Comparison of ENCODE assay signal across 1 cellular context in the genomic region with DNA sequence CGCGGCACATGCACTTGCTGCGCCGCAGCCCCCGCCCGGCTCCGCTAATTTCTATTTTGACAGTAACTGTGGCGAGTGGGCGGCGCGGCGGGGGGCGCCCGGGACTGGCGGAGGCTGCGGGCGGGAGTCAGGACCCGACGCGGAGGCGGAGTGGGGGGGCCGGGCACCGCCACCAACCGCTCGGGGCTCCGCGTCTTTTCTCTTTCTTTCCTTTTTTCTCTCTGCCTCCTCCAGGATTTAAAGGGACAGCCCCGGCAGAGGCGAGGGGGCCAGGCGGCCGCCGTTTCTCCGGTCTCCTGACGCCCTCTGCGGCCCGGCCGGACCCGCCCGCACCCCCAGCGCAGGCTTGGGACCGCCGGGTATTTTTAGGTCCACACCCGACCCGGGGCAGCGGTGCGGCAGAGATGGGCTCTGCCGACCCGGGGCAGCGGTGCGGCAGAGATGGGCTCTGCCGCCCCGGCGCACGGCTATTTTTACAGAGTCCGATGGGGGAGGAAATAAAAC.
TF ChIP-seq lines count a peak whose summit lies in the region.

No MANE protein-coding gene starts in this region.

TF ChIP-seq in HEK293, 187 proteins besides CTCF, POLR2A, EP300 and RAD21 (continued from another document):
- TF ChIP-seq ZNF398 (tag by site-specific recombination; IDR thresholded peaks at IDR 0.05) (peak; percentile 39; the same call in 1 of the 2 replicates), IKZF3 (tag by site-specific recombination; IDR thresholded peaks at IDR 0.05) (peak; percentile 14; the same call in 1 of the 2 replicates), ZBTB8A (tag by site-specific recombination; IDR thresholded peaks at IDR 0.05) (peak; percentile 66), EGR2 (tag by site-specific recombination; IDR thresholded peaks at IDR 0.05; ENCODE audit: low read depth) (peak; percentile 76), ZNF544 (tag by site-specific recombination; IDR thresholded peaks at IDR 0.05) (no peak), ZBTB26 (tag by site-specific recombination; optimal IDR thresholded peaks at IDR 0.05) (peak; percentile 30), ZNF501 (tag by site-specific recombination; IDR thresholded peaks at IDR 0.05) (0 out of 2 replicates have a peak, but pooled peaks have one; percentile 12), PRDM10 (tag by site-specific recombination; IDR thresholded peaks at IDR 0.05) (peak; percentile 93), ZBTB6 (tag by site-specific recombination; IDR thresholded peaks at IDR 0.05) (no peak), ZFHX2 (tag by site-specific recombination; conservative IDR thresholded peaks at IDR 0.05) (peak; percentile 95), ZNF677 (tag by site-specific recombination; IDR thresholded peaks at IDR 0.05) (no peak)
- TF ChIP-seq, protein P1, sequence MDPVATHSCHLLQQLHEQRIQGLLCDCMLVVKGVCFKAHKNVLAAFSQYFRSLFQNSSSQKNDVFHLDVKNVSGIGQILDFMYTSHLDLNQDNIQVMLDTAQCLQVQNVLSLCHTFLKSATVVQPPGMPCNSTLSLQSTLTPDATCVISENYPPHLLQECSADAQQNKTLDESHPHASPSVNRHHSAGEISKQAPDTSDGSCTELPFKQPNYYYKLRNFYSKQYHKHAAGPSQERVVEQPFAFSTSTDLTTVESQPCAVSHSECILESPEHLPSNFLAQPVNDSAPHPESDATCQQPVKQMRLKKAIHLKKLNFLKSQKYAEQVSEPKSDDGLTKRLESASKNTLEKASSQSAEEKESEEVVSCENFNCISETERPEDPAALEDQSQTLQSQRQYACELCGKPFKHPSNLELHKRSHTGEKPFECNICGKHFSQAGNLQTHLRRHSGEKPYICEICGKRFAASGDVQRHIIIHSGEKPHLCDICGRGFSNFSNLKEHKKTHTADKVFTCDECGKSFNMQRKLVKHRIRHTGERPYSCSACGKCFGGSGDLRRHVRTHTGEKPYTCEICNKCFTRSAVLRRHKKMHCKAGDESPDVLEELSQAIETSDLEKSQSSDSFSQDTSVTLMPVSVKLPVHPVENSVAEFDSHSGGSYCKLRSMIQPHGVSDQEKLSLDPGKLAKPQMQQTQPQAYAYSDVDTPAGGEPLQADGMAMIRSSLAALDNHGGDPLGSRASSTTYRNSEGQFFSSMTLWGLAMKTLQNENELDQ (tag by site-specific recombination; IDR thresholded peaks at IDR 0.05; ENCODE audit: low read depth), result no peak
